Comparison of ENCODE assay signal across 8 cellular contexts in the genomic region with DNA sequence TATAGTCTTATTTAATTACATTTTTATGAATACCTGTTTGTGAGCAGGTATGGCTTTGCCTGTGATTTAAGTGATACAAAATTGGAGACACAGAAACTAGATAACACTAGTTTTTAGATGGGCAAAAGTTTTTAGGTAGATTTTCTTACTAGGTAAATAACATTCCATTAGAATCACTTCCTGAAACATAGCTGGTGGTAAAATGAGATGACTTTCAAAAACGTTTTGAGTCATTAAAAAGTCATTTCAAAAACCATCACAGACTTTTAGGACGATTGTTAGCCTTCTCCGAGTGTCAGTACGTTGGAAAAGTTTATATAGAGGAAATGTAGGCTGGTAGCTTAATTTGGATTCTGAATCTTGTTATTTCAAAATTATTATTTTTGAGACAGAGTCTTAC. TPM values are rescaled to one million over a fixed set of nuclear protein-coding genes. Genes with fewer than 3 reads are reported as not detected.
DNase-seq lines count a peak whose midpoint lies in the region; ATAC-seq and TF ChIP-seq lines count a peak whose summit lies in the region.

No MANE protein-coding gene starts in this region.

- TF ChIP-seq POLR2A in adrenal gland (IDR thresholded peaks at IDR 0.05): no peak

- ATAC-seq in central memory CD8-positive, alpha-beta T cell (replicated peaks; ENCODE audit: extremely low read depth, poor library complexity, severe bottlenecking): no peak
- no peak for ATAC-seq in HG03025 (IDR thresholded peaks at IDR 0.05; ENCODE audit: low FRiP score, unreplicated experiment)

- H3K27ac Mint-ChIP-seq in IgD-negative memory B cell: peak overlapping the region in 2 of 3 donors; percentile 85 to 94
- H3K27ac Mint-ChIP-seq in central memory CD8-positive, alpha-beta T cell (ENCODE audit: low read depth): peak overlapping the region; percentile 65

- no peaks in the 10 kb centered on the region for H3K9me3 ChIP-seq in BLaER1 treated with 17β-estradiol and CSF1 and Interleukin-3, amounts not matched to agents 10 nM and 100 nM (replicated peaks in 1 of 11)
- H3K9me3 ChIP-seq in neural cell (ENCODE audit: low read length) (no peaks in the 10 kb centered on the region), colonic mucosa (no peaks in the 10 kb centered on the region), adrenal gland (replicated peaks in 1 of 3) (no peaks in the 10 kb centered on the region)

- 62 to 67% (median 65%) methylated on average over 4 of the region's 4 CpGs for WGBS in adrenal gland, 4 donors

- peak overlapping the region; percentile 85 to 98 (median 91) for H3K4me2 ChIP-seq in BLaER1 treated with 17β-estradiol and CSF1 and Interleukin-3, amounts not matched to agents 10 nM and 100 nM
- H3K4me2 ChIP-seq in neural cell (ENCODE audit: low read length): peak overlapping the region; percentile 61

- H3K4me3 Mint-ChIP-seq in IgD-negative memory B cell: peak overlapping the region; percentile 86 to 96 (median 95)
- peak overlapping the region; percentile 79 for H3K4me3 Mint-ChIP-seq in central memory CD8-positive, alpha-beta T cell

- TF ChIP-seq EP300 in neural cell (conservative IDR thresholded peaks at IDR 0.05; ENCODE audit: poor library complexity, severe bottlenecking): no peak

- H3K4me1 Mint-ChIP-seq in IgD-negative memory B cell: peaks cover 30 to 49% (median 37%) of the 10 kb centered on the region in 3 donors
- peaks cover 23% of the 10 kb centered on the region for H3K4me1 Mint-ChIP-seq in central memory CD8-positive, alpha-beta T cell

- H3K4me1 ChIP-seq in BLaER1 treated with 17β-estradiol and CSF1 and Interleukin-3, amounts not matched to agents 10 nM and 100 nM: peaks cover 34 to 61% (median 44%) of the 10 kb centered on the region in 10 experiments
- no peaks in the 10 kb centered on the region for H3K4me1 ChIP-seq in colonic mucosa
- H3K4me1 ChIP-seq in adrenal gland (replicated peaks in 1 of 2): peaks cover 0 to 19% of the 10 kb centered on the region in 2 donors

- no peak for TF ChIP-seq RAD21 in neural cell (conservative IDR thresholded peaks at IDR 0.05)

- peaks cover 2% of the 10 kb centered on the region for H3K79me2 ChIP-seq in neural cell (replicated peaks; ENCODE audit: insufficient read depth, low read length)

- no peaks in the 10 kb centered on the region for H3K9me2 ChIP-seq in neural cell (ENCODE audit: insufficient read depth, low read length)

- no peaks in the 10 kb centered on the region for H3K27me3 ChIP-seq in BLaER1 treated with 17β-estradiol and CSF1 and Interleukin-3, amounts not matched to agents 10 nM and 100 nM
- H3K27me3 ChIP-seq in neural cell (ENCODE audit: insufficient read depth, low read depth, low read length): no peaks in the 10 kb centered on the region
- H3K27me3 ChIP-seq in colonic mucosa: no peaks in the 10 kb centered on the region
- H3K27me3 ChIP-seq in adrenal gland: no peaks in the 10 kb centered on the region

- no peak for DNase-seq in central memory CD8-positive, alpha-beta T cell (ENCODE audit: low spot score in 2 of 2)
- DNase-seq in colonic mucosa (no peak), adrenal gland (no peak), foreskin melanocyte (no peak)

- H4K20me1 ChIP-seq in BLaER1 treated with 17β-estradiol and CSF1 and Interleukin-3, amounts not matched to agents 10 nM and 100 nM: peaks cover 19 to 56% (median 48%) of the 10 kb centered on the region in 11 experiments; a peak in 19 of 22 replicates
- H4K20me1 ChIP-seq in neural cell (ENCODE audit: insufficient read depth): no peaks in the 10 kb centered on the region

- H3K27me3 Mint-ChIP-seq in IgD-negative memory B cell: no peaks in the 10 kb centered on the region
- no peaks in the 10 kb centered on the region for H3K27me3 Mint-ChIP-seq in central memory CD8-positive, alpha-beta T cell

- H3K9me3 Mint-ChIP-seq in IgD-negative memory B cell: no peaks in the 10 kb centered on the region
- no peaks in the 10 kb centered on the region for H3K9me3 Mint-ChIP-seq in central memory CD8-positive, alpha-beta T cell

- H2AFZ ChIP-seq in neural cell (ENCODE audit: low read depth, low read length): no peak overlapping the region

- peak overlapping the region in 10 of 11 experiments; percentile 91 to 99 (median 98); a peak in 16 of 22 replicates for H3K27ac ChIP-seq in BLaER1 treated with 17β-estradiol and CSF1 and Interleukin-3, amounts not matched to agents 10 nM and 100 nM
- H3K27ac ChIP-seq in neural cell (ENCODE audit: low read length) (no peak overlapping the region), colonic mucosa (no peak overlapping the region), adrenal gland (no peak overlapping the region)

- no peaks in the 10 kb centered on the region for H3K36me3 Mint-ChIP-seq in IgD-negative memory B cell
- H3K36me3 Mint-ChIP-seq in central memory CD8-positive, alpha-beta T cell (ENCODE audit: insufficient read depth): no peaks in the 10 kb centered on the region

- no peaks in the 10 kb centered on the region for H3F3A ChIP-seq in neural cell (ENCODE audit: insufficient read depth, low read length, poor library complexity, severe bottlenecking)

- TF ChIP-seq CTCF in neural cell (IDR thresholded peaks at IDR 0.05; ENCODE audit: poor library complexity, severe bottlenecking) (no peak), colonic mucosa (IDR thresholded peaks at IDR 0.05) (no peak), adrenal gland (IDR thresholded peaks at IDR 0.05) (no peak)

- intact Hi-C loops in colonic mucosa (cut with DNase I): loop anchor here (10.0 kb wide), 1 partner anchor 56 kb away; no protein-coding TSS in a partner anchor
- intact Hi-C loops in adrenal gland (cut with DNase I): no loop called here

- peak overlapping the region; percentile 93 to 99 (median 97); a peak in 20 of 22 replicates for H3K9ac ChIP-seq in BLaER1 treated with 17β-estradiol and CSF1 and Interleukin-3, amounts not matched to agents 10 nM and 100 nM
- H3K9ac ChIP-seq in neural cell (ENCODE audit: low read length): no peak overlapping the region
- H3K9ac ChIP-seq in colonic mucosa (ENCODE audit: low read depth in 2 of 2, low read length in 2 of 2): peak overlapping the region in 1 of 2 donors; percentile 63

- peaks cover 0 to 17% (median 4%) of the 10 kb centered on the region in 11 experiments; a peak in 8 of 22 replicates for H3K36me3 ChIP-seq in BLaER1 treated with 17β-estradiol and CSF1 and Interleukin-3, amounts not matched to agents 10 nM and 100 nM
- H3K36me3 ChIP-seq in neural cell (ENCODE audit: insufficient read depth, low read length): no peaks in the 10 kb centered on the region
- no peaks in the 10 kb centered on the region for H3K36me3 ChIP-seq in colonic mucosa
- H3K36me3 ChIP-seq in adrenal gland (replicated peaks in 1 of 2): no peaks in the 10 kb centered on the region

- peak overlapping the region; percentile 78 to 99 (median 95) for H3K4me3 ChIP-seq in BLaER1 treated with 17β-estradiol and CSF1 and Interleukin-3, amounts not matched to agents 10 nM and 100 nM
- H3K4me3 ChIP-seq in neural cell (ENCODE audit: low read length) (peak overlapping the region; percentile 82), colonic mucosa (no peak overlapping the region), adrenal gland (peak overlapping the region in 1 of 4 donors; percentile 83)

TF ChIP-seq in neural cell, 6 proteins besides CTCF, POLR2A, EP300 and RAD21:
- TF ChIP-seq EZH2 (IDR thresholded peaks at IDR 0.05; ENCODE audit: borderline replicate concordance, insufficient read depth, low read length, poor library complexity, severe bottlenecking): no peak
- TF ChIP-seq POLR2AphosphoS5 (IDR thresholded peaks at IDR 0.05): no peak
- no peak for TF ChIP-seq REST (IDR thresholded peaks at IDR 0.05; ENCODE audit: borderline replicate concordance)
- no peak for TF ChIP-seq SMC3 (conservative IDR thresholded peaks at IDR 0.05; ENCODE audit: poor library complexity)
- no peak for TF ChIP-seq MXI1 (conservative IDR thresholded peaks at IDR 0.05; ENCODE audit: poor library complexity, severe bottlenecking)
- no peak for TF ChIP-seq TAF1 (IDR thresholded peaks at IDR 0.05; ENCODE audit: low read depth)

RNA-seq across cellular contexts. Expression of gene PTTG2, which starts 18.3 kb away (rescaled TPM):
- polyA plus RNA-seq in IgD-negative memory B cell (not detected), neural cell (not detected in 2 replicates), adrenal gland (under 1 TPM in 1 of 3 donors, not detected in 2; 0.13 TPM)
- not detected in 2 replicates for polyA minus RNA-seq in neural cell
- total RNA-seq in colonic mucosa (under 1 TPM in 1 of 2 donors, not detected in 1; 0.91 TPM), adrenal gland (1 to 10 TPM in 1 of 8 donors, under 1 TPM in 2, not detected in 5; 0.32 to 1.2 (median 0.34) TPM)

Comparison
In these comparisons a context has a peak if more than half of its experiments do, and no peak if none do; other contexts are left out.
1. H3K27ac ChIP-seq: peak in BLaER1 treated with 17β-estradiol and CSF1 and Interleukin-3, amounts not matched to agents 10 nM and 100 nM (10 of 11); none in neural cell (single experiment), colonic mucosa (single experiment) and adrenal gland (0 of 5).